ENCODE assay signal across 24 cellular contexts in genomic region chr14:60111732-60112131, GRCh38.
"Had no signal": no experiment of that assay in that cellular context is flagged by ENCODE, and none has a peak within 500 bp of the region (broad histone marks: within the 10 kb centered on the region; RNA-seq: fewer than 3 reads in every experiment).

No MANE protein-coding gene starts in this region.

- H3K4me1 Mint-ChIP-seq: endodermal cell; stimulated activated effector memory CD8-positive, alpha-beta T cell treated with anti-CD3 and anti-CD28 coated beads, Interleukin-12 subunit alpha, Interleukin-12 subunit beta, amount 100 ng/mL, for 72 hours had no signal

- H3K9me3 Mint-ChIP-seq: endodermal cell; natural killer cell; stimulated activated effector memory CD8-positive, alpha-beta T cell treated with anti-CD3 and anti-CD28 coated beads, Interleukin-12 subunit alpha, Interleukin-12 subunit beta, amount 100 ng/mL, for 72 hours had no signal

- H3K4me3 ChIP-seq: dorsolateral prefrontal cortex, gastrocnemius medialis, left ventricle myocardium inferior, lower lobe of right lung, pancreas, stomach, thyroid gland, vagina had no signal

- DNase-seq: dorsolateral prefrontal cortex; effector CD4-positive, alpha-beta T cell; endodermal cell; foreskin fibroblast; gastrocnemius medialis; head of caudate nucleus; kidney glomerular epithelial cell; left colon; left ventricle myocardium inferior; lower lobe of right lung; natural killer cell; pancreas; retina; stimulated activated CD4-positive, alpha-beta T cell treated with anti-CD3 and anti-CD28 coated beads, Interleukin-2, amount 100 ng/mL, for 24 hours; stimulated activated CD4-positive, alpha-beta T cell treated with anti-CD3 and anti-CD28 coated beads, Interleukin-4, amount 100 ng/mL, for 24 hours; stimulated activated naive CD4-positive, alpha-beta T cell treated with Interleukin-2 at 50 U/mL for 16 hours; stomach; thyroid gland; trophoblast cell had no signal

- H3K4me3 Mint-ChIP-seq: endodermal cell; natural killer cell; stimulated activated effector memory CD8-positive, alpha-beta T cell treated with anti-CD3 and anti-CD28 coated beads, Interleukin-12 subunit alpha, Interleukin-12 subunit beta, amount 100 ng/mL, for 72 hours had no signal

- H3K27me3 ChIP-seq: dorsolateral prefrontal cortex, gastrocnemius medialis, pancreas, stomach, thyroid gland, vagina had no signal

- H3K27ac ChIP-seq: dorsolateral prefrontal cortex, epithelial cell of prostate, gastrocnemius medialis, left ventricle myocardium inferior, lower lobe of right lung, pancreas, stomach, thyroid gland, vagina had no signal

- H3K9me3 ChIP-seq: gastrocnemius medialis, left ventricle myocardium inferior, lower lobe of right lung, pancreas, stomach, thyroid gland, vagina had no signal

- H3K4me1 ChIP-seq: lower lobe of right lung, pancreas, thyroid gland, vagina had no signal

- H3K27ac Mint-ChIP-seq: endodermal cell; stimulated activated effector memory CD8-positive, alpha-beta T cell treated with anti-CD3 and anti-CD28 coated beads, Interleukin-12 subunit alpha, Interleukin-12 subunit beta, amount 100 ng/mL, for 72 hours had no signal

- ATAC-seq: esophagus mucosa; gastrocnemius medialis; left colon; lower lobe of right lung; natural killer cell; pancreas; sciatic nerve; stimulated activated effector memory CD8-positive, alpha-beta T cell treated with anti-CD3 and anti-CD28 coated beads, Interleukin-12 subunit alpha, Interleukin-12 subunit beta, amount 100 ng/mL, for 72 hours had no signal
